ENCODE assay signal across 8 cellular contexts in the genomic region with DNA sequence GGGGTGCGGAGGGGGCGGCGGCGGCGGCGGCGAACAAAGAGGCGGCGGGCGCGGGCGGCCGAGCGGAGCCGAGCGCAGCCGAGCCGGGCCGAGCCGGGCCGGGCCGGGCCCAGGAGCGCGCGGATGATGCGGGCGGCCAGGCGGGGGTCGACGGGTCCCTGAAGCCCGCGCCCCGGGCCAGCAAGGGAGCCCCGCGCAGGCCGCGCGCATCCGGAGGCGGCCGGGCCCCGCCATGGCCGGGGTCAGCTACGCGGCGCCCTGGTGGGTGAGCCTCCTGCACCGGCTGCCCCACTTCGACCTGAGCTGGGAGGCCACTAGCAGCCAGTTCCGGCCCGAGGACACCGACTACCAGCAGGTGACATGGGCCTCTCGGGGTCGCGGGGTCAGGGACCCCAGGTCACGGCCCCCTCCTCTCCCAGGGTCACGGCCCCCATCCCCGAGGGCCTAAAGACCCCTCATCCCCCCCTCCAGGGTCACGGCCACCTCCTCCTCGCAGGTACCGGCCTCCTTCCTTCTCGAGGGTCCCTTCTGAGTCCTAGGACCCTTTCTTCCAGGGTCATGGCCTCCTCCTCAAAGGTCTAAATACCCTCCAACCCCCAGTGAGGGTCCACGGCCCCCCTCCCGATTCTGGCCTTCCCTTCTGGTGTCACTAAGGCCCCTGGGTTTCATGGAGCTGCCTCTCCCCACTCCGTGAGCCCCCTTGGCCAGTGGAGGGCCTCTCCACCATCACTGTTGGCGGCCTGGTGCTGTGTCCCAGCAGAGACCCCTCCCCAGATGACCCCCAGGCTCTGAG. TPM values are rescaled to one million over a fixed set of nuclear protein-coding genes. Genes with fewer than 3 reads are reported as not detected.
DNase-seq lines count a peak whose midpoint lies in the region; ATAC-seq and TF ChIP-seq lines count a peak whose summit lies in the region.

A gene with protein sequence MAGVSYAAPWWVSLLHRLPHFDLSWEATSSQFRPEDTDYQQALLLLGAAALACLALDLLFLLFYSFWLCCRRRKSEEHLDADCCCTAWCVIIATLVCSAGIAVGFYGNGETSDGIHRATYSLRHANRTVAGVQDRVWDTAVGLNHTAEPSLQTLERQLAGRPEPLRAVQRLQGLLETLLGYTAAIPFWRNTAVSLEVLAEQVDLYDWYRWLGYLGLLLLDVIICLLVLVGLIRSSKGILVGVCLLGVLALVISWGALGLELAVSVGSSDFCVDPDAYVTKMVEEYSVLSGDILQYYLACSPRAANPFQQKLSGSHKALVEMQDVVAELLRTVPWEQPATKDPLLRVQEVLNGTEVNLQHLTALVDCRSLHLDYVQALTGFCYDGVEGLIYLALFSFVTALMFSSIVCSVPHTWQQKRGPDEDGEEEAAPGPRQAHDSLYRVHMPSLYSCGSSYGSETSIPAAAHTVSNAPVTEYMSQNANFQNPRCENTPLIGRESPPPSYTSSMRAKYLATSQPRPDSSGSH (plus strand): TSS at position 63 of the 793 bp plus-strand sequence. CDS start 170 bp downstream, at position 233.

- H3K27ac Mint-ChIP-seq in endothelial cell (ENCODE audit: unreplicated experiment) (peak within 1 kb of the TSS; percentile 91), natural killer cell (peak within 1 kb of the TSS; percentile 72 to 92)

- intact Hi-C loops in natural killer cell (cut with micrococcal nuclease), result loop anchor here (1.0 to 5.0 kb wide), 2 partner anchors 77 to 110 kb away; partner anchors contain the start of gene BRAT1

- H3K9me3 Mint-ChIP-seq in endothelial cell (ENCODE audit: unreplicated experiment) (no peaks in the 10 kb centered on the region), natural killer cell (no peaks in the 10 kb centered on the region)

- peak within 1 kb of the TSS; percentile 95 for H3K4me3 Mint-ChIP-seq in endothelial cell (ENCODE audit: unreplicated experiment)
- H3K4me3 Mint-ChIP-seq in natural killer cell, result peak within 1 kb of the TSS; percentile 93

- TF ChIP-seq CTCF in endothelial cell (IDR thresholded peaks at IDR 0.05; ENCODE audit: unreplicated experiment) (no peak), natural killer cell (IDR thresholded peaks at IDR 0.05) (no peak)

- ATAC-seq in HG02840 (IDR thresholded peaks at IDR 0.05; ENCODE audit: low FRiP score, unreplicated experiment) (peak; percentile 32), natural killer cell (peak; percentile 8 to 21 (median 17))

- H3K27me3 Mint-ChIP-seq in endothelial cell (ENCODE audit: unreplicated experiment), result peaks cover 11% of the 10 kb centered on the region
- H3K27me3 Mint-ChIP-seq in natural killer cell (ENCODE audit: low read depth in 2 of 2), result no peaks in the 10 kb centered on the region

- H3K4me1 Mint-ChIP-seq in endothelial cell (ENCODE audit: unreplicated experiment) (peaks cover 15% of the 10 kb centered on the region), natural killer cell (peaks cover 10 to 34% of the 10 kb centered on the region in 2 donors)

- peaks cover 8% of the 10 kb centered on the region for H3K36me3 Mint-ChIP-seq in endothelial cell (ENCODE audit: low read depth, unreplicated experiment)
- H3K36me3 Mint-ChIP-seq in natural killer cell, result no peaks in the 10 kb centered on the region

- DNase-seq in DMS 273 (lab: John Stamatoyannopoulos, UW; ENCODE audit: unreplicated experiment) (peak; percentile 56), DMS 273 treated with DMSO at 0.1 percent for 48 hours (lab: John Stamatoyannopoulos, UW) (no peak), RPMI7951 (ENCODE audit: low read depth) (peak; percentile 48), endothelial cell (ENCODE audit: low spot score) (no peak), natural killer cell (no peak), SIG-M5 (lab: John Stamatoyannopoulos, UW) (no peak), SIG-M5 treated with dmso at 0.1 percent for 504 hours (lab: John Stamatoyannopoulos, UW; ENCODE audit: unreplicated experiment) (no peak)

RNA-seq across cellular contexts. Expression of the gene that starts here (rescaled TPM):
- total RNA-seq in RPMI7951 (2014; rRNA removed; shearing (Covaris generic)), result 20.5 and 34.9 TPM in 2 replicates
- total RNA-seq in endothelial cell (ENCODE audit: unreplicated experiment), result 250 TPM
- total RNA-seq in natural killer cell, result 10 to 100 TPM; 38.3 to 47.1 (median 42.4) TPM

Comparison
In these comparisons a context has a peak if more than half of its experiments do, and no peak if none do; other contexts are left out.
1. DNase-seq: peak in DMS 273 (single experiment) and RPMI7951 (single experiment); none in DMS 273 treated with DMSO at 0.1 percent for 48 hours (single experiment), endothelial cell (single experiment), natural killer cell (single experiment), SIG-M5 (single experiment) and SIG-M5 treated with dmso at 0.1 percent for 504 hours (single experiment).